In the genomic region with DNA sequence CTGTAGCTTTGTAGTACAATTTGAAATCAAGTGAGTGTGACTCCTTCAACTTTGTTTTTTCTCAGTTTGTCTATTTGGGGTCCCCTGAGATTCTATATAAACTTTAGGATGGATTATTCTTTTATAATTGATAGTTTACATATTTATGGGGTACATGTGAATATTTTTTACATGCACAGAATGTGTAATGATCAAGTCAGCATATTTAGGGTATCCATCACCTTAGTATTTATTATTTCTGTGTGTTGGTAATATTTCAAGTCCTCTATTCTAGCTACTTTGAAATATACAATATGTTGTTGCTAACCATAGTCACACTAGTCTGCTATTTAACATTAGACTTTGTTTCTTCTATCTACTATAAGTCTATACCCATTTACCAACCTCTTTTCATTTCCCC, we compare ENCODE assay signal across 35 cellular contexts.
"Had no signal": no experiment of that assay in that cellular context is flagged by ENCODE, and none has a peak within 500 bp of the region (broad histone marks: within the 10 kb centered on the region; RNA-seq: fewer than 3 reads in every experiment).

No MANE protein-coding gene starts in this region.

- H3K27me3 ChIP-seq: MG63 had no signal

- DNase-seq: Kasumi-1, MG63, MM.1S, MV-4-11, NCI-H1048, NCI-H1092, NCI-H1092 treated with DMSO at 0.1 percent for 48 hours, NCI-H1105, NCI-H1105 treated with DMSO at 0.1 percent for 48 hours, NCI-H1417, NCI-H1417 treated with DMSO at 0.1 percent for 48 hours, NCI-H1436, NCI-H1436 treated with DMSO at 0.1 percent for 48 hours, NCI-H146, NCI-H1694, NCI-H1694 treated with DMSO at 0.1 percent for 48 hours, NCI-H187, NCI-H187 treated with DMSO at 0.1 percent for 48 hours, NCI-H1930, NCI-H2029, NCI-H2029 treated with DMSO at 0.1 percent for 48 hours, NCI-H2081, NCI-H2081 treated with DMSO at 0.1 percent for 48 hours, NCI-H2107, NCI-H2171, NCI-H2171 treated with DMSO at 0.1 percent for 48 hours, NCI-H2227 treated with DMSO at 0.1 percent for 48 hours, NCI-H226, NCI-H345, NCI-H446, NCI-H446 treated with DMSO at 0.1 percent for 48 hours, NCI-H510A, NCI-H510A treated with DMSO at 0.1 percent for 48 hours, NCI-H524, NCI-H524 treated with DMSO at 0.1 percent for 48 hours had no signal

- H3K4me3 ChIP-seq: MG63 had no signal
